6 cellular contexts compared by ENCODE assay signal in genomic region chr1:155003227-155003765, GRCh38. TPM values are rescaled to one million over a fixed set of nuclear protein-coding genes. Genes with fewer than 3 reads are reported as not detected.
DNase-seq lines count a peak whose midpoint lies in the region; TF ChIP-seq lines count a peak whose summit lies in the region.

No MANE protein-coding gene starts in this region.

- no peaks in the 10 kb centered on the region for H4K20me1 ChIP-seq in neural cell (ENCODE audit: insufficient read depth)

- peaks cover 3% of the 10 kb centered on the region for H3F3A ChIP-seq in neural cell (ENCODE audit: insufficient read depth, low read length, poor library complexity, severe bottlenecking)

- H3K27me3 ChIP-seq in breast epithelium = no peaks in the 10 kb centered on the region
- H3K27me3 ChIP-seq in neural cell (ENCODE audit: insufficient read depth, low read depth, low read length) = peaks cover 9% of the 10 kb centered on the region

- peaks cover 20 to 44% of the 10 kb centered on the region in 2 donors for H3K4me1 ChIP-seq in breast epithelium

- no peaks in the 10 kb centered on the region for H3K79me2 ChIP-seq in neural cell (replicated peaks; ENCODE audit: insufficient read depth, low read length)

- TF ChIP-seq POLR2A in breast epithelium (IDR thresholded peaks at IDR 0.05) = no peak

- H3K27ac ChIP-seq in breast epithelium (peak overlapping the region; percentile 98 to 99), neural cell (ENCODE audit: low read length) (no peak overlapping the region)

- H3K9me2 ChIP-seq in neural cell (ENCODE audit: insufficient read depth, low read length) = no peaks in the 10 kb centered on the region

- H3K4me2 ChIP-seq in neural cell (ENCODE audit: low read length) = no peak overlapping the region

- no peak for TF ChIP-seq RAD21 in neural cell (conservative IDR thresholded peaks at IDR 0.05)

- no peak for TF ChIP-seq EP300 in neural cell (conservative IDR thresholded peaks at IDR 0.05; ENCODE audit: poor library complexity, severe bottlenecking)

- TF ChIP-seq CTCF in breast epithelium (IDR thresholded peaks at IDR 0.05) = no peak
- TF ChIP-seq CTCF in neural cell (IDR thresholded peaks at IDR 0.05; ENCODE audit: poor library complexity, severe bottlenecking) = no peak

- H3K4me3 ChIP-seq in breast epithelium = peak overlapping the region; percentile 89 to 95 (median 89)
- H3K4me3 ChIP-seq in neural cell (ENCODE audit: low read length) = peak overlapping the region; percentile 58

- DNase-seq in stimulated activated CD4-positive, alpha-beta T cell treated with anti-CD3 and anti-CD28 coated beads, Interleukin-4, amount 100 ng/mL, for 24 hours = peak; percentile 35
- DNase-seq in stimulated activated CD4-positive, alpha-beta T cell treated with anti-CD3 and anti-CD28 coated beads, Interleukin-1b, Interleukin-23, amount 100 ng/mL, for 48 hours = no peak
- no peak for DNase-seq in breast epithelium (ENCODE audit: low spot score in 2 of 2)
- DNase-seq in germinal center (ENCODE audit: low spot score) = no peak
- DNase-seq in NCI-H2029 (lab: John Stamatoyannopoulos, UW) = no peak

- H3K9me3 ChIP-seq in breast epithelium (no peaks in the 10 kb centered on the region), neural cell (ENCODE audit: low read length) (no peaks in the 10 kb centered on the region)

- H3K36me3 ChIP-seq in breast epithelium (no peaks in the 10 kb centered on the region), neural cell (ENCODE audit: insufficient read depth, low read length) (no peaks in the 10 kb centered on the region)

- no peak overlapping the region for H2AFZ ChIP-seq in neural cell (ENCODE audit: low read depth, low read length)

- peak overlapping the region; percentile 36 for H3K9ac ChIP-seq in neural cell (ENCODE audit: low read length)

- intact Hi-C loops in breast epithelium (cut with DNase I; ENCODE audit: low total_unique reads) = no loop called here

TF ChIP-seq in neural cell, 6 proteins besides CTCF, POLR2A, EP300 and RAD21:
- TF ChIP-seq MXI1 (conservative IDR thresholded peaks at IDR 0.05; ENCODE audit: poor library complexity, severe bottlenecking) (no peak), TAF1 (IDR thresholded peaks at IDR 0.05; ENCODE audit: low read depth) (no peak), REST (IDR thresholded peaks at IDR 0.05; ENCODE audit: borderline replicate concordance) (no peak), SMC3 (conservative IDR thresholded peaks at IDR 0.05; ENCODE audit: poor library complexity) (no peak), POLR2AphosphoS5 (IDR thresholded peaks at IDR 0.05) (no peak), EZH2 (IDR thresholded peaks at IDR 0.05; ENCODE audit: borderline replicate concordance, insufficient read depth, low read length, poor library complexity, severe bottlenecking) (no peak)

RNA-seq across cellular contexts. Expression of gene ZBTB7B, which starts 0.7 kb away (rescaled TPM):
- 10 to 100 TPM; 45.6 to 82.5 (median 53.4) TPM for total RNA-seq in breast epithelium
- 0.38 and 0.54 TPM in 2 replicates for polyA plus RNA-seq in neural cell
- 0.24 and 0.46 TPM in 2 replicates for polyA minus RNA-seq in neural cell

RNA-seq across cellular contexts. Expression of gene LENEP, which starts 9.9 kb away (rescaled TPM):
- not detected for total RNA-seq in breast epithelium
- 3.9 TPM in 1 of 2 replicates, not detected in the other for polyA plus RNA-seq in neural cell
- polyA minus RNA-seq in neural cell = 1.7 and 2.4 TPM in 2 replicates

RNA-seq across cellular contexts. Expression of gene FLAD1, which starts 20.2 kb away (rescaled TPM):
- total RNA-seq in breast epithelium = 10 to 100 TPM; 27.0 to 42.7 (median 39.3) TPM
- polyA plus RNA-seq in neural cell = 68.6 and 79.5 TPM in 2 replicates
- polyA minus RNA-seq in neural cell = 37.5 and 39.2 TPM in 2 replicates

RNA-seq across cellular contexts. Expression of gene CKS1B, which starts 28.8 kb away (rescaled TPM):
- total RNA-seq in breast epithelium = 100 to 1,000 TPM in 1 of 3 donors, 10 to 100 TPM in 2; 44.6 to 104 (median 47.3) TPM
- 22.4 and 29.0 TPM in 2 replicates for polyA plus RNA-seq in neural cell
- 8.8 and 11.6 TPM in 2 replicates for polyA minus RNA-seq in neural cell

RNA-seq across cellular contexts. Expression of gene DCST2, which starts 30.3 kb away (rescaled TPM):
- total RNA-seq in breast epithelium = 1 to 10 TPM in 2 of 3 donors, under 1 TPM in 1; 0.48 to 4.4 (median 3.3) TPM
- 0.76 and 1.8 TPM in 2 replicates for polyA plus RNA-seq in neural cell
- 0.23 and 0.49 TPM in 2 replicates for polyA minus RNA-seq in neural cell
